Comparison of ENCODE assay signal across 1 cellular context in the genomic region with DNA sequence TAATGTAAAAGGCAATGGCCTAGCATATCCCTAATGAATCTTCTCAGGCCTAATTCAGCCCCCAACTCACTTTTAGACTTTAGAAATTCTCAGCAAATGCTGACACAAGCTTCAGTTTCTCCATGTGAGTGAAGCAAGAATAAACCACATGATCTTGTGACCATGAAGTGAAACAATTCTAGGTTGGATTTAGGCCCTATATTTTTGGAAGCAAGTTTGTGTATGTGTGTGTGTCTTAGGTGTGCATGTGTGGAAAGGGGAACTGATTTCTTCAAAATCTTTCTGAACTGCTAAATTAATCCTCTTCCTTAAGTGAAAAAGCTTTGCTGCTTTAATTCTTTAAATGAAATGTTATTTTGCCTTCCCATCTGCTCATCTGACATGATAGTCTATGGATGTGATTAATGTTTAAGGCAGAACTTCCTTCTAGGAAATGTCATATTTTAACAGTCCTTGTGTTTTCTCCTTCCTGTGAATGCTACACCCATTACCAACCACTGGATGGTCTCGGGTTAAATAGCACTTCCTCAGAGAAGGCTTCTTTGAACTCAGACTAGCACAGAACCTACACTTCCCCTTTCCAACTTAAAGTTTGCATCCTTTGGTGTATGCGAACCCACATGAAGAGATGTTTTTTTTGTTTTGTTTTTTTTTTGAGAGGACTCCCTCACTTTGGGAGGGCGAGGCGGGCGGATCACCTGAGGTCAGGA.
A peak's percentile ranks its signal among the peaks of the same experiment; 100 is the strongest.
TF ChIP-seq lines count a peak whose summit lies in the region.

No MANE protein-coding gene starts in this region.

TF ChIP-seq in K562, 482 proteins besides CTCF, POLR2A, EP300 and RAD21 (continued from another document):
- TF ChIP-seq SPI1 (IDR thresholded peaks at IDR 0.05; ENCODE audit: borderline replicate concordance, low read depth, low read length) (peak; percentile 96), EHMT2 (IDR thresholded peaks at IDR 0.05) (no peak), ZNF239 (CRISPR knock-in tag; IDR thresholded peaks at IDR 0.05) (no peak), ZNF699 (CRISPR knock-in tag; IDR thresholded peaks at IDR 0.05; ENCODE audit: insufficient replicate concordance) (no peak)
- TF ChIP-seq, protein P1, sequence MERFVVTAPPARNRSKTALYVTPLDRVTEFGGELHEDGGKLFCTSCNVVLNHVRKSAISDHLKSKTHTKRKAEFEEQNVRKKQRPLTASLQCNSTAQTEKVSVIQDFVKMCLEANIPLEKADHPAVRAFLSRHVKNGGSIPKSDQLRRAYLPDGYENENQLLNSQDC (CRISPR knock-in tag; IDR thresholded peaks at IDR 0.05), result no peak
